8 cellular contexts compared by ENCODE assay signal in the genomic region with DNA sequence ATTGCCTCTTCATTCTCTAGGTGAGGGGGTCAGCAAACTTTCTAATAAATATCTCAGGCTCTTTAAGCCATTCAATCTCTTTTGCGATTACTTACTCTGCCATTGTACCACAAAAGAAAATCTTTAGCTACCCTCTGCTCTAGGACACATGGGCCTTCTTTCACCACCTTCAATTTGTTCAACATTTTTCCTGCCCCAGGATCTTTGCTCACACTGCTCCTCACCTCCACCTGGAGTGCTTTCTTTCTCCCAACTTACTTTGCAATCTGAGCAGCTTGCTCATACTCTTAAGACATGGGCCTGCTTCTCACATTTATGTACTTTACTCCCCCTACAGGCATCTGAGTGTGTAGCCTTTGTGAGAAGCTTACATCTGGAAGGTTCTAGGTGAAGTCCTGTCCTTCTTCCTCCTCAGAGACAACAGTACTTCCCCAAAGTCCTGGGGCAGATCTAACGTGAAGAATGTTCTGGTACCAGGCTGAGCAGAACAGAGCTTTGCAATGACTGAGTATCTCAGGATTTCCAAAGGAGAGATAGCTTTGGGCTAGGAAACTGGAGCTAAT. TPM values are rescaled to one million over a fixed set of nuclear protein-coding genes. Genes with fewer than 3 reads are reported as not detected.
DNase-seq lines count a peak whose midpoint lies in the region; ATAC-seq, FAIRE-seq and TF ChIP-seq lines count a peak whose summit lies in the region.

No MANE protein-coding gene starts in this region.

- H3K9me3 ChIP-seq in GM12878 (replicated peaks; ENCODE audit: control insufficient read depth, insufficient read depth, low read length), result no peaks in the 10 kb centered on the region
- H3K9me3 ChIP-seq in lung (ENCODE audit: control insufficient read depth in 2 of 2, insufficient read depth in 1 of 2, low read length in 1 of 2), result no peaks in the 10 kb centered on the region

- no TSS peak for BruUV-seq in GM12878 (replicated peaks; lab: Mats Ljungman, UMichigan)

- TF ChIP-seq POLR2A in GM12878 (IDR thresholded peaks at IDR 0.05; ENCODE audit: low read depth, low read length), result no peak

- no peaks in the 10 kb centered on the region for H3K9me3 Mint-ChIP-seq in activated naive CD4-positive, alpha-beta T cell treated with anti-CD3 and anti-CD28 coated beads, Interleukin-2, amount 50 U/mL, for 72 hours

- SMC1A ChIA-PET in GM12878 (lab: Charles Lee; ENCODE audit: uncharacterized antibody, unreplicated experiment), result interaction anchor here (0.5 to 1.3 kb wide), 5 partner anchors 25 to 1442 kb away, joined by 3 to 9 read pairs (median 4); no protein-coding TSS in a partner anchor

- no peak overlapping the region for H3K4me3 ChIP-seq in GM12878
- no peak overlapping the region for H3K4me3 ChIP-seq in lung

- peak; percentile 68 for FAIRE-seq in GM12878 (lab: Jason Lieb, UNC)

- peak; percentile 56 to 69 for ATAC-seq in activated naive CD4-positive, alpha-beta T cell treated with anti-CD3 and anti-CD28 coated beads, Interleukin-2, amount 50 U/mL, for 72 hours
- ATAC-seq in GM12878 (peak; percentile 90), lung (ENCODE audit: insufficient read depth, low FRiP score) (no peak), HG03108 (IDR thresholded peaks at IDR 0.05; ENCODE audit: unreplicated experiment) (no peak)
- ATAC-seq in activated CD4-positive, CD25-positive, alpha-beta regulatory T cell treated with anti-CD3 and anti-CD28 coated beads, Interleukin-2, amount 50 U/mL, for 24 hours, result no peak

- H4K20me1 ChIP-seq in GM12878 (ENCODE audit: control insufficient read depth, insufficient read depth), result no peaks in the 10 kb centered on the region

- WGBS in GM12878 (ENCODE audit: insufficient coverage, insufficient replicate concordance, low lambda C conversion rate, missing lambda C conversion rate), result 53% methylated on average over 2 of the region's 2 CpGs
- WGBS in lung, 2 donors, result 58 to 69% methylated on average over 2 of the region's 2 CpGs

- H3K4me1 ChIP-seq in GM12878 (ENCODE audit: control insufficient read depth, insufficient read depth, low read length) (no peaks in the 10 kb centered on the region), lung (ENCODE audit: control insufficient read depth in 2 of 2, insufficient read depth in 2 of 2, low read length in 2 of 2) (no peaks in the 10 kb centered on the region)

- H3K9ac ChIP-seq in GM12878 (ENCODE audit: control insufficient read depth, insufficient read depth, low read length), result no peak overlapping the region

- no peak for TF ChIP-seq EP300 in GM12878 (IDR thresholded peaks at IDR 0.05; ENCODE audit: borderline replicate concordance in 1 of 2, control insufficient read depth in 1 of 2, low read depth in 2 of 2, low read length in 2 of 2)

- POLR2A ChIA-PET in GM12878 (lab: Charles Lee), result no interaction called here

- peak in 1 of 2 donors; percentile 6 for DNase-seq in activated naive CD4-positive, alpha-beta T cell treated with anti-CD3 and anti-CD28 coated beads, Interleukin-2, amount 50 U/mL, for 72 hours (ENCODE audit: low spot score in 2 of 2)
- DNase-seq in activated naive CD4-positive, alpha-beta T cell treated with Interleukin-2 at 50 U/mL for 16 hours, result no peak
- DNase-seq in H4 (ENCODE audit: low spot score), result peak; percentile 66
- peak; percentile 45 for DNase-seq in M059J (ENCODE audit: low read depth)
- DNase-seq in GM12878 (ENCODE audit: low read depth, low spot score), result no peak
- DNase-seq in lung (ENCODE audit: low spot score), result no peak

- TF ChIP-seq CTCF in GM12878 (IDR thresholded peaks at IDR 0.05 in 2 of 3, conservative IDR thresholded peaks at IDR 0.05 in 1 of 3; ENCODE audit: control insufficient read depth in 2 of 3, extremely low read depth in 1 of 3, insufficient read depth in 1 of 3, low read depth in 3 of 3, low read length in 3 of 3) (peak; percentile 54 to 60 (median 58)), lung (IDR thresholded peaks at IDR 0.05; ENCODE audit: control extremely low read depth, extremely low read depth) (peak; percentile 17)

- TF ChIP-seq RAD21 in GM12878 (IDR thresholded peaks at IDR 0.05; ENCODE audit: insufficient read depth, low read depth, low read length), result peak; percentile 61

- H3K36me3 ChIP-seq in GM12878 (ENCODE audit: control insufficient read depth in 2 of 2, insufficient read depth in 2 of 2, low read length in 1 of 2) (no peaks in the 10 kb centered on the region), lung (ENCODE audit: control insufficient read depth in 2 of 2, insufficient read depth in 2 of 2, low read length in 2 of 2) (no peaks in the 10 kb centered on the region)

- no peak overlapping the region for H3K27ac ChIP-seq in GM12878 (ENCODE audit: control insufficient read depth, insufficient read depth)
- H3K27ac ChIP-seq in lung (ENCODE audit: low read depth in 1 of 2, low read length in 1 of 2), result no peak overlapping the region

- no peaks in the 10 kb centered on the region for H3K27me3 ChIP-seq in GM12878 (replicated peaks in 1 of 2; ENCODE audit: control insufficient read depth in 2 of 2, insufficient read depth in 2 of 2, low read length in 1 of 2)
- H3K27me3 ChIP-seq in lung (ENCODE audit: control insufficient read depth, insufficient read depth), result no peaks in the 10 kb centered on the region

- in situ Hi-C loops in GM12878 (cut with MboI), result no loop called here

- RAD21 ChIA-PET in GM12878 (lab: Charles Lee; ENCODE audit: unreplicated experiment), result interaction anchor here (0.8 to 1.5 kb wide), 7 partner anchors 133 to 907 kb away, joined by 3 to 7 read pairs (median 4); no protein-coding TSS in a partner anchor

- H3K79me2 ChIP-seq in GM12878 (ENCODE audit: control insufficient read depth, insufficient read depth, low read length), result no peaks in the 10 kb centered on the region

- intact Hi-C loops in GM12878 (cut with micrococcal nuclease; ENCODE audit: unreplicated experiment), result loop anchor here (1.0 to 10.0 kb wide), 2 partner anchors 258 to 823 kb away; no protein-coding TSS in a partner anchor

- no peaks in the 10 kb centered on the region for H3K36me3 Mint-ChIP-seq in activated naive CD4-positive, alpha-beta T cell treated with anti-CD3 and anti-CD28 coated beads, Interleukin-2, amount 50 U/mL, for 72 hours

- H3K27ac Mint-ChIP-seq in activated naive CD4-positive, alpha-beta T cell treated with anti-CD3 and anti-CD28 coated beads, Interleukin-2, amount 50 U/mL, for 72 hours, result no peak overlapping the region

- H3K4me2 ChIP-seq in GM12878 (ENCODE audit: control insufficient read depth, insufficient read depth), result no peak overlapping the region

- CTCF ChIA-PET in GM12878 (lab: Yijun Ruan, JAX), result interaction anchor here (0.5 to 2.2 kb wide), 8 partner anchors 15 to 821 kb away, joined by 3 to 10 read pairs (median 4); no protein-coding TSS in a partner anchor

- no peak overlapping the region for H2AFZ ChIP-seq in GM12878 (ENCODE audit: control insufficient read depth, low read depth, low read length)

TF ChIP-seq in GM12878, 131 proteins besides CTCF, POLR2A, EP300 and RAD21 (continues in another document):
- TF ChIP-seq YBX1 (IDR thresholded peaks at IDR 0.05), result no peak
- TF ChIP-seq NFIC (IDR thresholded peaks at IDR 0.05; ENCODE audit: low read depth, low read length), result no peak
- TF ChIP-seq, protein P1, sequence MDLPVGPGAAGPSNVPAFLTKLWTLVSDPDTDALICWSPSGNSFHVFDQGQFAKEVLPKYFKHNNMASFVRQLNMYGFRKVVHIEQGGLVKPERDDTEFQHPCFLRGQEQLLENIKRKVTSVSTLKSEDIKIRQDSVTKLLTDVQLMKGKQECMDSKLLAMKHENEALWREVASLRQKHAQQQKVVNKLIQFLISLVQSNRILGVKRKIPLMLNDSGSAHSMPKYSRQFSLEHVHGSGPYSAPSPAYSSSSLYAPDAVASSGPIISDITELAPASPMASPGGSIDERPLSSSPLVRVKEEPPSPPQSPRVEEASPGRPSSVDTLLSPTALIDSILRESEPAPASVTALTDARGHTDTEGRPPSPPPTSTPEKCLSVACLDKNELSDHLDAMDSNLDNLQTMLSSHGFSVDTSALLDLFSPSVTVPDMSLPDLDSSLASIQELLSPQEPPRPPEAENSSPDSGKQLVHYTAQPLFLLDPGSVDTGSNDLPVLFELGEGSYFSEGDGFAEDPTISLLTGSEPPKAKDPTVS (IDR thresholded peaks at IDR 0.05; ENCODE audit: low read depth, low read length), result peak; percentile 85

RNA-seq across cellular contexts. Expression of gene PRDM5, which starts 55.0 kb away (rescaled TPM):
- 1 to 10 TPM in 1 of 2 donors, under 1 TPM in 1; 0.25 to 1.5 TPM for total RNA-seq in activated naive CD4-positive, alpha-beta T cell treated with anti-CD3 and anti-CD28 coated beads, Interleukin-2, amount 50 U/mL, for 72 hours
- 9.1 and 11.7 TPM in 2 replicates for total RNA-seq in H4 (2014; rRNA removed; shearing (Covaris generic))
- 6.4 and 8.6 TPM in 2 replicates for total RNA-seq in M059J (2014; rRNA removed; shearing (Covaris generic))
- total RNA-seq in GM12878 (2013; cell fraction: nucleolus; rRNA removed), result 0.10 and 0.17 TPM in 2 replicates
- total RNA-seq in GM12878 (2014; rRNA removed) (not detected in 2 replicates), GM12878 (2014; rRNA removed; fragmentation: Illumina TruSeq; extraction: Trizol) (not detected in 2 replicates), GM12878 (2021) (0.08 TPM in 1 of 2 replicates, not detected in the other), lung (10 to 100 TPM; 15.1 to 57.6 TPM)
- polyA plus RNA-seq in GM12878 (2011; ENCODE audit: low read depth), result not detected
- polyA plus RNA-seq in GM12878 (2011; rRNA removed) (0.07 and 0.09 TPM in 2 replicates), GM12878 (2014; fragmentation: Illumina TruSeq; extraction: Trizol) (not detected in 2 replicates), GM12878 (2014; fragmentation: Nextera tagmentation; extraction: Ambion mirVana) (not detected), GM12878 (2014; rRNA removed) (not detected in 2 replicates), GM12878 (2016; fragmentation: Nextera tagmentation; extraction: Ambion mirVana) (not detected), lung (1 to 10 TPM; 3.0 to 3.3 TPM)
- polyA plus RNA-seq in GM12878 (2011; cell fraction: cytosol; rRNA removed), result 0.01 and 0.02 TPM in 2 replicates
- polyA plus RNA-seq in GM12878 (2011; cell fraction: nucleus; rRNA removed), result 0.04 TPM in 1 of 2 replicates, not detected in the other
- polyA plus RNA-seq in GM12878 (2012), result not detected in 2 replicates
- not detected in 2 replicates for polyA minus RNA-seq in GM12878 (2011; rRNA and poly(A)+ RNA removed)
- not detected in 2 replicates for polyA minus RNA-seq in GM12878 (2011; cell fraction: cytosol; rRNA and poly(A)+ RNA removed)
- 0.12 TPM in 1 of 2 replicates, not detected in the other for polyA minus RNA-seq in GM12878 (2011; cell fraction: nucleus; rRNA and poly(A)+ RNA removed)

Comparison
In these comparisons a context has a peak if more than half of its experiments do, and no peak if none do; other contexts are left out.
1. ATAC-seq: peak in activated naive CD4-positive, alpha-beta T cell treated with anti-CD3 and anti-CD28 coated beads, Interleukin-2, amount 50 U/mL, for 72 hours (2 of 2) and GM12878 (single experiment); none in lung (single experiment), activated CD4-positive, CD25-positive, alpha-beta regulatory T cell treated with anti-CD3 and anti-CD28 coated beads, Interleukin-2, amount 50 U/mL, for 24 hours (0 of 2) and HG03108 (single experiment).
2. DNase-seq: peak in H4 (single experiment) and M059J (single experiment); none in activated naive CD4-positive, alpha-beta T cell treated with Interleukin-2 at 50 U/mL for 16 hours (single experiment), GM12878 (single experiment) and lung (single experiment).